ENCODE assay signal across 10 cellular contexts in genomic region chr17:65850486-65850885, GRCh38.
DNase-seq lines count a peak whose midpoint lies in the region; ATAC-seq and TF ChIP-seq lines count a peak whose summit lies in the region.
"Had no signal": no experiment of that assay in that cellular context is flagged by ENCODE, and none has a peak within 500 bp of the region (broad histone marks: within the 10 kb centered on the region; RNA-seq: fewer than 3 reads in every experiment).

No MANE protein-coding gene starts in this region.

- TF ChIP-seq POLR2A in Peyer's patch (IDR thresholded peaks at IDR 0.05), result no peak

- H2AFZ ChIP-seq in neural cell (ENCODE audit: low read depth, low read length), result no peak overlapping the region

- H4K20me1 ChIP-seq in neural cell (ENCODE audit: insufficient read depth), result no peaks in the 10 kb centered on the region

- no peaks in the 10 kb centered on the region for H3K4me1 ChIP-seq in Peyer's patch

- H3K9ac ChIP-seq in neural cell (ENCODE audit: low read length), result no peak overlapping the region

- H3K79me2 ChIP-seq in neural cell (replicated peaks; ENCODE audit: insufficient read depth, low read length), result no peaks in the 10 kb centered on the region

- H3K9me3 ChIP-seq in neural cell (ENCODE audit: low read length), result no peaks in the 10 kb centered on the region
- no peaks in the 10 kb centered on the region for H3K9me3 ChIP-seq in Peyer's patch
- H3K9me3 ChIP-seq: neutrophil had no signal

- peak; percentile 61 for TF ChIP-seq EP300 in neural cell (conservative IDR thresholded peaks at IDR 0.05; ENCODE audit: poor library complexity, severe bottlenecking)

- TF ChIP-seq RAD21 in neural cell (conservative IDR thresholded peaks at IDR 0.05), result no peak

- DNase-seq in DMS53 (lab: John Stamatoyannopoulos, UW), result peak; percentile 15
- no peak for DNase-seq in DMS53 treated with DMSO at 0.1 percent for 48 hours (lab: John Stamatoyannopoulos, UW; ENCODE audit: unreplicated experiment)
- peak; percentile 88 for DNase-seq in SKM-1 treated with dmso at 0.1 percent for 144 hours (lab: John Stamatoyannopoulos, UW; ENCODE audit: unreplicated experiment)
- DNase-seq in NCI-H1436 treated with DMSO at 0.1 percent for 48 hours (lab: John Stamatoyannopoulos, UW), result no peak
- DNase-seq in Peyer's patch, result no peak
- DNase-seq in KG1 (lab: John Stamatoyannopoulos, UW), result no peak

- TF ChIP-seq CTCF in neural cell (IDR thresholded peaks at IDR 0.05; ENCODE audit: poor library complexity, severe bottlenecking), result no peak
- no peak for TF ChIP-seq CTCF in Peyer's patch (IDR thresholded peaks at IDR 0.05)

- H3F3A ChIP-seq in neural cell (ENCODE audit: insufficient read depth, low read length, poor library complexity, severe bottlenecking), result no peaks in the 10 kb centered on the region

- H3K27me3 ChIP-seq in neural cell (ENCODE audit: insufficient read depth, low read depth, low read length), result no peaks in the 10 kb centered on the region
- no peaks in the 10 kb centered on the region for H3K27me3 ChIP-seq in Peyer's patch
- H3K27me3 ChIP-seq: neutrophil had no signal

- H3K36me3 ChIP-seq in neural cell (ENCODE audit: insufficient read depth, low read length), result no peaks in the 10 kb centered on the region
- no peaks in the 10 kb centered on the region for H3K36me3 ChIP-seq in Peyer's patch
- H3K36me3 ChIP-seq: neutrophil had no signal

- no peak overlapping the region for H3K4me2 ChIP-seq in neural cell (ENCODE audit: low read length)

- no peak overlapping the region for H3K27ac ChIP-seq in neural cell (ENCODE audit: low read length)
- H3K27ac ChIP-seq in Peyer's patch, result no peak overlapping the region
- H3K27ac ChIP-seq: 22Rv1, neutrophil had no signal

- ATAC-seq in HG02884 (IDR thresholded peaks at IDR 0.05; ENCODE audit: unreplicated experiment), result peak; percentile 73

- H3K4me3 ChIP-seq in neural cell (ENCODE audit: low read length) (no peak overlapping the region), Peyer's patch (no peak overlapping the region)

- H3K9me2 ChIP-seq in neural cell (ENCODE audit: insufficient read depth, low read length), result no peaks in the 10 kb centered on the region

TF ChIP-seq in neural cell, 6 proteins besides CTCF, POLR2A, EP300 and RAD21:
- TF ChIP-seq POLR2AphosphoS5 (IDR thresholded peaks at IDR 0.05) (peak; percentile 45), MXI1 (conservative IDR thresholded peaks at IDR 0.05; ENCODE audit: poor library complexity, severe bottlenecking) (no peak)

Comparison
In these comparisons a context has a peak if more than half of its experiments do, and no peak if none do; other contexts are left out.
1. DNase-seq: peak in DMS53 (single experiment) and SKM-1 treated with dmso at 0.1 percent for 144 hours (single experiment); none in DMS53 treated with DMSO at 0.1 percent for 48 hours (single experiment), NCI-H1436 treated with DMSO at 0.1 percent for 48 hours (single experiment), Peyer's patch (0 of 3) and KG1 (single experiment).